Comparison of ENCODE assay signal across 17 cellular contexts in genomic region chr12:34340534-34341361, GRCh38.
"Had no signal": no experiment of that assay in that cellular context is flagged by ENCODE, and none has a peak within 500 bp of the region (broad histone marks: within the 10 kb centered on the region; RNA-seq: fewer than 3 reads in every experiment).

No MANE protein-coding gene starts in this region.

- H3K4me3 ChIP-seq: adrenal gland had no signal

- H3K36me3 ChIP-seq: adrenal gland, WERI-Rb-1 had no signal

- H3K27ac ChIP-seq: adrenal gland, epithelial cell of prostate, WERI-Rb-1 had no signal

- H3K36me3 Mint-ChIP-seq: activated naive CD4-positive, alpha-beta T cell treated with anti-CD3 and anti-CD28 coated beads, Interleukin-2, amount 50 U/mL, for 24 hours; immature natural killer cell; natural killer cell; stimulated activated memory B cell treated with anti-CD40 and anti-IgM and Interleukin-4, amounts not matched to agents 10 μg/mL and 1 μg/mL and 100 μg/mL, for 72 hours had no signal

- DNase-seq: activated CD4-positive, alpha-beta memory T cell treated with anti-CD3 and anti-CD28 coated beads, Interleukin-2, amount 10 ng/mL, durations not matched to agents 7 days and 5 days; activated CD4-positive, alpha-beta T cell treated with anti-CD3 and anti-CD28 coated beads for 36 hours; activated effector memory CD4-positive, alpha-beta T cell treated with Interleukin-2 at 50 U/mL for 16 hours; activated T-cell treated with anti-CD3 and anti-CD28 coated beads, Interleukin-2, amount 50 U/mL, for 4 hours; adrenal gland; head of caudate nucleus; immature natural killer cell; mesenchymal stem cell; natural killer cell; posterior cingulate gyrus; retina; stimulated activated CD4-positive, alpha-beta T cell treated with anti-CD3 and anti-CD28 coated beads, Interleukin-2, amount 100 ng/mL, for 48 hours; WERI-Rb-1 had no signal

- H3K9me3 Mint-ChIP-seq: activated naive CD4-positive, alpha-beta T cell treated with anti-CD3 and anti-CD28 coated beads, Interleukin-2, amount 50 U/mL, for 24 hours; activated T-cell treated with anti-CD3 and anti-CD28 coated beads, Interleukin-2, amount 50 U/mL, for 4 hours had no signal

- H3K27ac Mint-ChIP-seq: activated CD4-positive, alpha-beta memory T cell treated with anti-CD3 and anti-CD28 coated beads, Interleukin-2, amount 10 ng/mL, durations not matched to agents 7 days and 5 days; activated CD4-positive, alpha-beta T cell treated with anti-CD3 and anti-CD28 coated beads for 36 hours; activated naive CD4-positive, alpha-beta T cell treated with anti-CD3 and anti-CD28 coated beads, Interleukin-2, amount 50 U/mL, for 24 hours; immature natural killer cell; natural killer cell; stimulated activated memory B cell treated with anti-CD40 and anti-IgM and Interleukin-4, amounts not matched to agents 10 μg/mL and 1 μg/mL and 100 μg/mL, for 72 hours had no signal

- H3K4me3 Mint-ChIP-seq: activated CD4-positive, alpha-beta memory T cell treated with anti-CD3 and anti-CD28 coated beads, Interleukin-2, amount 10 ng/mL, durations not matched to agents 7 days and 5 days; activated CD4-positive, alpha-beta T cell treated with anti-CD3 and anti-CD28 coated beads for 36 hours; activated naive CD4-positive, alpha-beta T cell treated with anti-CD3 and anti-CD28 coated beads, Interleukin-2, amount 50 U/mL, for 24 hours; activated T-cell treated with anti-CD3 and anti-CD28 coated beads, Interleukin-2, amount 50 U/mL, for 4 hours; immature natural killer cell; natural killer cell; stimulated activated memory B cell treated with anti-CD40 and anti-IgM and Interleukin-4, amounts not matched to agents 10 μg/mL and 1 μg/mL and 100 μg/mL, for 72 hours had no signal

- ATAC-seq: activated CD4-positive, alpha-beta T cell treated with anti-CD3 and anti-CD28 coated beads for 36 hours; activated T-cell treated with anti-CD3 and anti-CD28 coated beads, Interleukin-2, amount 50 U/mL, for 4 hours; natural killer cell; stimulated activated memory B cell treated with anti-CD40 and anti-IgM and Interleukin-4, amounts not matched to agents 10 μg/mL and 1 μg/mL and 100 μg/mL, for 72 hours had no signal

- H3K27me3 Mint-ChIP-seq: activated CD4-positive, alpha-beta memory T cell treated with anti-CD3 and anti-CD28 coated beads, Interleukin-2, amount 10 ng/mL, durations not matched to agents 7 days and 5 days; activated CD4-positive, alpha-beta T cell treated with anti-CD3 and anti-CD28 coated beads for 36 hours; activated naive CD4-positive, alpha-beta T cell treated with anti-CD3 and anti-CD28 coated beads, Interleukin-2, amount 50 U/mL, for 24 hours; stimulated activated memory B cell treated with anti-CD40 and anti-IgM and Interleukin-4, amounts not matched to agents 10 μg/mL and 1 μg/mL and 100 μg/mL, for 72 hours had no signal

- FAIRE-seq: frontal cortex had no signal

- H3K9me3 ChIP-seq: adrenal gland had no signal

- H3K4me1 Mint-ChIP-seq: activated CD4-positive, alpha-beta memory T cell treated with anti-CD3 and anti-CD28 coated beads, Interleukin-2, amount 10 ng/mL, durations not matched to agents 7 days and 5 days; activated CD4-positive, alpha-beta T cell treated with anti-CD3 and anti-CD28 coated beads for 36 hours; activated naive CD4-positive, alpha-beta T cell treated with anti-CD3 and anti-CD28 coated beads, Interleukin-2, amount 50 U/mL, for 24 hours; immature natural killer cell; natural killer cell; stimulated activated memory B cell treated with anti-CD40 and anti-IgM and Interleukin-4, amounts not matched to agents 10 μg/mL and 1 μg/mL and 100 μg/mL, for 72 hours had no signal

- H3K4me1 ChIP-seq: adrenal gland had no signal
